ENCODE assay signal across 23 cellular contexts in the genomic region with DNA sequence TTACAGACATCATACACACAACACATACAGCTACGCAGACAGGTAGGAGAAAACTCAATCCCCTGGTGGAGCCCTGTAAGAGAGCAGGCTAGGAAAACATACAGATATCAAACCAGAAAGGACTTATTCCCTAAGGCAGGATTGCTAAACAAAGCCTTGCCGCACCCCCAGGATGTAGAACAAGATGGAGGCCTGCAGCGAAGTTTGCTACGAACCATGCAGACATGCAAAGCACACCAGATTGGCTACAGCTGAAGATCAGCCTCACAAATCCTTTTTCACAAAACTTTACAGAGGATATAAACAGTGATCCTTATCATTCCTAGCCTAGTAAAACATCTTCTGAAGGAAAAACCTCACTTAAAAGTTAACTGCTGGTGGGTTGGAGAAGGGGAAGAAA. TPM values are rescaled to one million over a fixed set of nuclear protein-coding genes. Genes with fewer than 3 reads are reported as not detected.
"Had no signal": no experiment of that assay in that cellular context is flagged by ENCODE, and none has a peak within 500 bp of the region (broad histone marks: within the 10 kb centered on the region; RNA-seq: fewer than 3 reads in every experiment).

No MANE protein-coding gene starts in this region.

- H3K4me3 Mint-ChIP-seq: activated T-cell treated with anti-CD3 and anti-CD28 coated beads, Interleukin-2, amount 50 U/mL, for 72 hours; nephron; stimulated activated naive CD8-positive, alpha-beta T cell treated with anti-CD3 and anti-CD28 coated beads, Interleukin-15, Interleukin-2, amounts not matched to agents 100 ng/mL and 50 ng/mL, for 24 hours; T-helper 2 cell treated with Interferon-gamma antibody and Interleukin-4, amounts not matched to agents 5 μg/mL and 100 μg/mL, for 36 hours had no signal

- H3K4me3 ChIP-seq: breast epithelium, heart right ventricle, suprapubic skin, transverse colon, vagina had no signal

- H3K9me3 Mint-ChIP-seq: activated T-cell treated with anti-CD3 and anti-CD28 coated beads, Interleukin-2, amount 50 U/mL, for 72 hours; nephron; stimulated activated naive CD8-positive, alpha-beta T cell treated with anti-CD3 and anti-CD28 coated beads, Interleukin-15, Interleukin-2, amounts not matched to agents 100 ng/mL and 50 ng/mL, for 24 hours; T-helper 2 cell treated with Interferon-gamma antibody and Interleukin-4, amounts not matched to agents 5 μg/mL and 100 μg/mL, for 36 hours had no signal

- H3K27me3 Mint-ChIP-seq: progenitor cell of endocrine pancreas had no signal

- DNase-seq: activated CD4-positive, alpha-beta T cell treated with anti-CD3 and anti-CD28 coated beads, Interleukin-2, amount 50 U/mL, for 1 hour; activated CD4-positive, CD25-positive, alpha-beta regulatory T cell treated with anti-CD3 and anti-CD28 coated beads, Interleukin-2, amount 50 U/mL, for 72 hours; activated effector memory CD4-positive, alpha-beta T cell treated with anti-CD3 and anti-CD28 coated beads, Interleukin-2, amount 50 U/mL, for 16 hours; activated naive CD4-positive, alpha-beta T cell treated with anti-CD3 and anti-CD28 coated beads, Interleukin-2, amount 50 U/mL, for 16 hours; activated T-cell treated with anti-CD3 and anti-CD28 coated beads, Interleukin-2, amount 50 U/mL, for 72 hours; cerebellar nuclear complex; cortex of kidney; heart right ventricle; left cardiac atrium; midbrain; stimulated activated CD4-positive, alpha-beta T cell treated with anti-CD3 and anti-CD28 coated beads, Interleukin-2, amount 100 ng/mL, for 24 hours; transverse colon had no signal

- H3K4me1 Mint-ChIP-seq: nephron had no signal

- H3K27ac Mint-ChIP-seq: activated T-cell treated with anti-CD3 and anti-CD28 coated beads, Interleukin-2, amount 50 U/mL, for 72 hours; nephron; progenitor cell of endocrine pancreas; stimulated activated naive CD8-positive, alpha-beta T cell treated with anti-CD3 and anti-CD28 coated beads, Interleukin-15, Interleukin-2, amounts not matched to agents 100 ng/mL and 50 ng/mL, for 24 hours; T-helper 2 cell treated with Interferon-gamma antibody and Interleukin-4, amounts not matched to agents 5 μg/mL and 100 μg/mL, for 36 hours had no signal

RNA-seq across cellular contexts. Expression of gene STARD6, which starts 28.4 kb away (rescaled TPM):
- total RNA-seq: astrocyte, breast epithelium, esophagus mucosa, left cardiac atrium, lower leg skin, omental fat pad, progenitor cell of endocrine pancreas, suprapubic skin, transverse colon, vagina had no signal
